ENCODE assay signal across 8 cellular contexts in the genomic region with DNA sequence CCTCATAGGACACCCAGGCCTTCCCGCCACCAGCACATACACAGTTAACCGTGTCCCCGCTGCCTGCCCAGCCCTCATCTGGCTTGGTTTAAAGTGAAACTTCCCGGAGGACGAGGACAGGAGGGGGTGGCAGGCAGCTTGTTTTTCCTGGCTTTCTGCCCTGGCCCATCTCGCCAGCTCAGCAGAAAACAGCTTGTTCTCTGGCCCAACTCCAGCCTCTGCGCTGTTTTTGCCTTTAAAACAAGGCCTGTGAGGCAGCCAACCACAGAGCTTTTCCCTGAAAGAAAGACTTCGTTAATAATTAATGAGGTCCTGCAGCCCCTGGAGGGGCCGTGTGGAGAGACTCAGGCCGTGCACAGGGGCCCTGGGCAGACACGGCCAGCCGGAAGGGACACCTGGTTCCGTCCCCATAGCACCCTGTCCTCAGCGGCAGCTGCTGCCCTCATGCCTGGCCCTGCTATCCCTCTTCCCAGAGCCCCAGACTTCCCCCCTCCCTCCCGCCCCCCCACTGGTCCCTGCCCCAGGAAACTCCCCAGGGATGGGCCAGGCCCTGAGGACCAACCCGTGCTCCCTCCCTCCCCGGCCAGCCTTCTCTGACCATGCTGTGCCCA.
A peak's percentile ranks its signal among the peaks of the same experiment; 100 is the strongest.
DNase-seq lines count a peak whose midpoint lies in the region; ATAC-seq and TF ChIP-seq lines count a peak whose summit lies in the region.

No MANE protein-coding gene starts in this region.

- no peak for DNase-seq in HCT116 (ENCODE audit: low read depth, low spot score)
- DNase-seq in RKO (ENCODE audit: low spot score): peak; percentile 48
- peak; percentile 98 for DNase-seq in esophagus muscularis mucosa (ENCODE audit: extremely low spot score)
- peak; percentile 92 for DNase-seq in myocyte (ENCODE audit: low read depth)
- no peak for DNase-seq in NOMO-1 treated with dmso at 0.1 percent for 144 hours (lab: John Stamatoyannopoulos, UW; ENCODE audit: unreplicated experiment)
- no peak for DNase-seq in UCSD-AML1 (lab: John Stamatoyannopoulos, UW; ENCODE audit: unreplicated experiment)
- DNase-seq in NOMO-1 treated with DMSO at 0.1 percent for 48 hours (lab: John Stamatoyannopoulos, UW; ENCODE audit: unreplicated experiment): no peak

- no peak for TF ChIP-seq EP300 in esophagus muscularis mucosa (IDR thresholded peaks at IDR 0.05)

- no TSS peak for BruUV-seq in HCT116 (replicated peaks; lab: Mats Ljungman, UMichigan)

- TF ChIP-seq RAD21 in HCT116 (IDR thresholded peaks at IDR 0.05; ENCODE audit: low read depth): no peak

- H3K36me3 ChIP-seq in HCT116 (ENCODE audit: control insufficient read depth in 1 of 2, insufficient read depth in 2 of 2, low read length in 2 of 2): peaks cover 5 to 6% of the 10 kb centered on the region in 2 experiments; a peak in 3 of 4 replicates
- H3K36me3 ChIP-seq in esophagus muscularis mucosa: peaks cover 16 to 53% (median 49%) of the 10 kb centered on the region in 4 donors

- no peak overlapping the region for H2AFZ ChIP-seq in HCT116 (ENCODE audit: low read depth, low read length, poor library complexity, severe bottlenecking)

- intact Hi-C loops in HCT116 (cut with micrococcal nuclease): no loop called here
- intact Hi-C loops in esophagus muscularis mucosa (cut with DNase I): loop anchor here (2.0 to 5.0 kb wide), 3 partner anchors 63 to 153 kb away; no protein-coding TSS in a partner anchor

- H3K27me3 ChIP-seq in HCT116 (ENCODE audit: insufficient read depth, low read length): no peaks in the 10 kb centered on the region
- no peaks in the 10 kb centered on the region for H3K27me3 ChIP-seq in esophagus muscularis mucosa

- H3K4me3 ChIP-seq in HCT116 (replicated peaks in 1 of 2; ENCODE audit: low read depth in 1 of 2, low read length in 2 of 2) (no peak overlapping the region), esophagus muscularis mucosa (peak overlapping the region; percentile 22 to 43 (median 33))

- no peak overlapping the region for H3K4me2 ChIP-seq in HCT116 (ENCODE audit: low read length)

- WGBS in esophagus muscularis mucosa: 9% methylated on average over 8 of the region's 17 CpGs

- TF ChIP-seq POLR2A in HCT116 (IDR thresholded peaks at IDR 0.05; ENCODE audit: borderline replicate concordance, extremely low read depth, insufficient read depth, insufficient read length) (no peak), esophagus muscularis mucosa (IDR thresholded peaks at IDR 0.05; ENCODE audit: low read depth) (no peak)

- H3K9ac ChIP-seq in HCT116 (ENCODE audit: low read length): no peak overlapping the region

- TF ChIP-seq CTCF in HCT116 (IDR thresholded peaks at IDR 0.05 in 2 of 3, conservative IDR thresholded peaks at IDR 0.05 in 1 of 3; ENCODE audit: borderline replicate concordance in 1 of 3, insufficient read depth in 1 of 3, low read depth in 2 of 3, low read length in 2 of 3) (no peak), esophagus muscularis mucosa (IDR thresholded peaks at IDR 0.05) (no peak)

- no peak overlapping the region; the same call in 1 of the 2 replicates for H3K27ac ChIP-seq in HCT116 (ENCODE audit: low read depth, low read length)
- peak overlapping the region; percentile 89 to 90 (median 90) for H3K27ac ChIP-seq in esophagus muscularis mucosa (replicated peaks in 1 of 4)

- H3K79me2 ChIP-seq in HCT116 (ENCODE audit: insufficient read depth, low read length): no peaks in the 10 kb centered on the region

- no peaks in the 10 kb centered on the region for H3K9me2 ChIP-seq in HCT116 (ENCODE audit: insufficient read depth)

- CTCF ChIA-PET in HCT116 (lab: Charles Lee): interaction anchor here (0.6 kb wide), 1 partner anchor 56 kb away, joined by 4 read pairs; no protein-coding TSS in a partner anchor

- ATAC-seq in HCT116 (peak; percentile 52), HG03039 (IDR thresholded peaks at IDR 0.05; ENCODE audit: unreplicated experiment) (no peak)

- POLR2A ChIA-PET in HCT116 (lab: Charles Lee): no interaction called here

- H3K4me1 ChIP-seq in HCT116 (ENCODE audit: control insufficient read depth in 1 of 2, insufficient read depth in 2 of 2, low read length in 2 of 2) (peaks cover 6 to 13% of the 10 kb centered on the region in 2 experiments; a peak in 3 of 4 replicates), esophagus muscularis mucosa (peaks cover 70 to 91% (median 83%) of the 10 kb centered on the region in 4 donors)

- H3K9me3 ChIP-seq in HCT116 (ENCODE audit: control insufficient read depth in 1 of 2, insufficient read depth in 1 of 2, low read depth in 1 of 2, low read length in 2 of 2) (no peaks in the 10 kb centered on the region), esophagus muscularis mucosa (no peaks in the 10 kb centered on the region)

- no peaks in the 10 kb centered on the region for H4K20me1 ChIP-seq in HCT116 (ENCODE audit: insufficient read depth)

- RAD21 ChIA-PET in HCT116 (lab: Charles Lee; ENCODE audit: low non-redundant PET in 1 of 2, low total read pairs in 2 of 2, uncharacterized antibody in 2 of 2, unreplicated experiment in 2 of 2): no interaction called here

TF ChIP-seq in HCT116, 20 proteins besides CTCF, POLR2A, EP300 and RAD21:
- TF ChIP-seq SP1 (IDR thresholded peaks at IDR 0.05; ENCODE audit: low read depth) (no peak), SRF (IDR thresholded peaks at IDR 0.05; ENCODE audit: low read depth) (no peak), SIN3A (IDR thresholded peaks at IDR 0.05; ENCODE audit: low read depth) (no peak), CEBPB (IDR thresholded peaks at IDR 0.05; ENCODE audit: low read depth) (no peak), POLR2AphosphoS5 (IDR thresholded peaks at IDR 0.05; ENCODE audit: low read depth, low read length) (no peak)
- TF ChIP-seq, protein P1, sequence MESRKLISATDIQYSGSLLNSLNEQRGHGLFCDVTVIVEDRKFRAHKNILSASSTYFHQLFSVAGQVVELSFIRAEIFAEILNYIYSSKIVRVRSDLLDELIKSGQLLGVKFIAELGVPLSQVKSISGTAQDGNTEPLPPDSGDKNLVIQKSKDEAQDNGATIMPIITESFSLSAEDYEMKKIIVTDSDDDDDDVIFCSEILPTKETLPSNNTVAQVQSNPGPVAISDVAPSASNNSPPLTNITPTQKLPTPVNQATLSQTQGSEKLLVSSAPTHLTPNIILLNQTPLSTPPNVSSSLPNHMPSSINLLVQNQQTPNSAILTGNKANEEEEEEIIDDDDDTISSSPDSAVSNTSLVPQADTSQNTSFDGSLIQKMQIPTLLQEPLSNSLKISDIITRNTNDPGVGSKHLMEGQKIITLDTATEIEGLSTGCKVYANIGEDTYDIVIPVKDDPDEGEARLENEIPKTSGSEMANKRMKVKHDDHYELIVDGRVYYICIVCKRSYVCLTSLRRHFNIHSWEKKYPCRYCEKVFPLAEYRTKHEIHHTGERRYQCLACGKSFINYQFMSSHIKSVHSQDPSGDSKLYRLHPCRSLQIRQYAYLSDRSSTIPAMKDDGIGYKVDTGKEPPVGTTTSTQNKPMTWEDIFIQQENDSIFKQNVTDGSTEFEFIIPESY (IDR thresholded peaks at IDR 0.05; ENCODE audit: extremely low read depth, insufficient replicate concordance, low read length): no peak

Comparison
In these comparisons a context has a peak if more than half of its experiments do, and no peak if none do; other contexts are left out.
1. DNase-seq: peak in RKO (single experiment), esophagus muscularis mucosa (single experiment) and myocyte (single experiment); none in HCT116 (single experiment), NOMO-1 treated with dmso at 0.1 percent for 144 hours (single experiment), UCSD-AML1 (single experiment) and NOMO-1 treated with DMSO at 0.1 percent for 48 hours (single experiment).
2. H3K4me3 ChIP-seq: peak in esophagus muscularis mucosa (4 of 4); none in HCT116 (0 of 2).